Comparison of ENCODE assay signal across 14 cellular contexts in genomic region chr11:2143652-2144548, GRCh38. TPM values are rescaled to one million over a fixed set of nuclear protein-coding genes. Genes with fewer than 3 reads are reported as not detected.
DNase-seq lines count a peak whose midpoint lies in the region; ATAC-seq, FAIRE-seq and TF ChIP-seq lines count a peak whose summit lies in the region.
"Had no signal": no experiment of that assay in that cellular context is flagged by ENCODE, and none has a peak within 500 bp of the region (broad histone marks: within the 10 kb centered on the region; RNA-seq: fewer than 3 reads in every experiment).

No MANE protein-coding gene starts in this region.

- no peaks in the 10 kb centered on the region for H3K36me3 ChIP-seq in adipocyte (ENCODE audit: control insufficient read depth, insufficient read depth, low read length, severe bottlenecking)

- TF ChIP-seq POLR2A in A549 (IDR thresholded peaks at IDR 0.05; ENCODE audit: low read length) = no peak

- POLR2A ChIA-PET in A549 (lab: Yijun Ruan, JAX) = interaction anchor here (0.5 kb wide), 1 partner anchor 67 kb away, joined by 3 read pairs; no protein-coding TSS in a partner anchor

- no peak for TF ChIP-seq EP300 in A549 (IDR thresholded peaks at IDR 0.05)

- H3K27ac Mint-ChIP-seq in natural killer cell treated with Interleukin-12 subunit alpha and Interleukin-12 subunit beta and Interleukin-15 and Interleukin-18, amount 100 ng/mL, for 72 hours = no peak overlapping the region

- no peak overlapping the region for H3K9ac ChIP-seq in adipocyte (ENCODE audit: low read length)

- ATAC-seq in A549 (peak in 1 of 2 experiments; percentile 48; a peak in 2 of 6 replicates), HG02885 (IDR thresholded peaks at IDR 0.05; ENCODE audit: poor library complexity, unreplicated experiment) (no peak)
- ATAC-seq in natural killer cell treated with Interleukin-12 subunit alpha and Interleukin-12 subunit beta and Interleukin-15 and Interleukin-18, amount 100 ng/mL, for 72 hours = no peak
- ATAC-seq: SK-N-SH treated with all-trans-retinoic acid at 6 μM for 48 hours had no signal

- no peaks in the 10 kb centered on the region for H3K36me3 Mint-ChIP-seq in natural killer cell treated with Interleukin-12 subunit alpha and Interleukin-12 subunit beta and Interleukin-15 and Interleukin-18, amount 100 ng/mL, for 72 hours

- in situ Hi-C loops in Caki2 (cut with HindIII; ENCODE audit: low pct_unique_long_range_greater_than_20kb, low sequenced_read_pairs) = no loop called here

- CTCF ChIA-PET in A549 (lab: Yijun Ruan, JAX) = interaction anchor here (0.6 to 25.5 kb wide), 12 partner anchors 8 to 547 kb away, joined by 3 to 1333 read pairs (median 5); partner anchors contain the start of genes IFITM10, INS and TH

- peak; percentile 36 to 38; a peak in 3 of 5 replicates for TF ChIP-seq RAD21 in A549 (conservative IDR thresholded peaks at IDR 0.05 in 1 of 2, IDR thresholded peaks at IDR 0.05 in 1 of 2)

- peaks cover 36 to 38% of the 10 kb centered on the region in 2 donors for H3K27me3 Mint-ChIP-seq in natural killer cell treated with Interleukin-12 subunit alpha and Interleukin-12 subunit beta and Interleukin-15 and Interleukin-18, amount 100 ng/mL, for 72 hours

- no peaks in the 10 kb centered on the region for H3K9me3 Mint-ChIP-seq in natural killer cell treated with Interleukin-12 subunit alpha and Interleukin-12 subunit beta and Interleukin-15 and Interleukin-18, amount 100 ng/mL, for 72 hours

- peak in 1 of 2 experiments; percentile 44 for DNase-seq in A549 (ENCODE audit: low read depth in 1 of 2, low spot score in 1 of 2)
- peak; percentile 17 for DNase-seq in Caki2 (ENCODE audit: low read depth)
- DNase-seq in adipocyte (ENCODE audit: low read depth) = peak; percentile 58
- DNase-seq in natural killer cell treated with Interleukin-12 subunit alpha and Interleukin-12 subunit beta and Interleukin-15 and Interleukin-18, amount 100 ng/mL, for 72 hours (ENCODE audit: low spot score) = no peak
- DNase-seq in occipital lobe (lab: John Stamatoyannopoulos, UW) = no peak
- DNase-seq in glomerular visceral epithelial cell (ENCODE audit: extremely low spot score) = no peak
- DNase-seq in stimulated activated CD4-positive, alpha-beta T cell treated with anti-CD3 and anti-CD28 coated beads, Interleukin-4, amount 100 ng/mL, for 4 hours = no peak
- DNase-seq: KBM-7, NCI-H2171 had no signal

- H3K4me3 Mint-ChIP-seq in natural killer cell treated with Interleukin-12 subunit alpha and Interleukin-12 subunit beta and Interleukin-15 and Interleukin-18, amount 100 ng/mL, for 72 hours = peak overlapping the region; percentile 55

- peaks cover 19% of the 10 kb centered on the region in 2 donors for H3K4me1 Mint-ChIP-seq in natural killer cell treated with Interleukin-12 subunit alpha and Interleukin-12 subunit beta and Interleukin-15 and Interleukin-18, amount 100 ng/mL, for 72 hours (ENCODE audit: low read depth in 2 of 2)

- WGBS in A549 (ENCODE audit: missing lambda C conversion rate) = 3% methylated on average over 58 of the region's 79 CpGs

- peaks cover 24% of the 10 kb centered on the region; the same call in 2 of the 3 replicates for H3K4me1 ChIP-seq in A549
- H3K4me1 ChIP-seq in adipocyte (ENCODE audit: control insufficient read depth, insufficient read depth, low read length) = peaks cover 14% of the 10 kb centered on the region

- TF ChIP-seq CTCF in A549 (IDR thresholded peaks at IDR 0.05) = peak; percentile 23; the same call in 1 of the 3 replicates

- H3K27me3 ChIP-seq in adipocyte (replicated peaks; ENCODE audit: control insufficient read depth, insufficient read depth, low read length) = peaks cover 55% of the 10 kb centered on the region

- H3K27ac ChIP-seq in A549 = no peak overlapping the region

- H3K9me3 ChIP-seq in A549 (no peaks in the 10 kb centered on the region), adipocyte (ENCODE audit: control insufficient read depth, low read length) (no peaks in the 10 kb centered on the region)

- FAIRE-seq in A549 (lab: Jason Lieb, UNC) = no peak
- FAIRE-seq: D721Med had no signal

- H3K4me3 ChIP-seq in A549 (no peak overlapping the region), adipocyte (ENCODE audit: low read length) (no peak overlapping the region)

- peak overlapping the region; percentile 73 for H3K4me2 ChIP-seq in A549

TF ChIP-seq in A549, 52 proteins besides CTCF, POLR2A, EP300 and RAD21:
- TF ChIP-seq RNF2 (IDR thresholded peaks at IDR 0.05; ENCODE audit: borderline replicate concordance, low read depth) = peak; percentile 93
- TF ChIP-seq CHD2 (IDR thresholded peaks at IDR 0.05; ENCODE audit: low read length, partially characterized antibody) = no peak
- no peak for TF ChIP-seq CEBPB (IDR thresholded peaks at IDR 0.05)
- TF ChIP-seq CHD4 (IDR thresholded peaks at IDR 0.05; ENCODE audit: borderline replicate concordance) = no peak
- peak; percentile 60; the same call in 1 of the 2 replicates for TF ChIP-seq CBX8 (IDR thresholded peaks at IDR 0.05)
- TF ChIP-seq EHMT2 (IDR thresholded peaks at IDR 0.05; ENCODE audit: low read depth) = no peak
- TF ChIP-seq HDAC2 (IDR thresholded peaks at IDR 0.05) = peak; percentile 72; the same call in 1 of the 2 replicates
- no peak for TF ChIP-seq FOSL2 (IDR thresholded peaks at IDR 0.05)
- no peak for TF ChIP-seq FOSL2 (CRISPR knock-in tag; IDR thresholded peaks at IDR 0.05)
- no peak for TF ChIP-seq BCL3 (IDR thresholded peaks at IDR 0.05)
- TF ChIP-seq PHF8 (IDR thresholded peaks at IDR 0.05; ENCODE audit: borderline replicate concordance, low read depth) = no peak
- peak; percentile 32; the same call in 2 of the 3 replicates for TF ChIP-seq SMC3 (IDR thresholded peaks at IDR 0.05)
- no peak for TF ChIP-seq USF2 (IDR thresholded peaks at IDR 0.05)

RNA-seq across cellular contexts. Expression of gene IGF2, which starts 4.7 kb away (rescaled TPM):
- polyA plus RNA-seq in A549 (2011; rRNA removed) = 2.0 and 4.9 TPM in 2 replicates
- polyA plus RNA-seq in A549 (2012; cell fraction: cytosol; rRNA removed) = 1.4 and 1.6 TPM in 2 replicates
- 1.3 and 1.7 TPM in 2 replicates for polyA plus RNA-seq in A549 (2012; cell fraction: nucleus; rRNA removed)
- polyA plus RNA-seq in A549 (2017; fragmentation: RNase III; extraction: RNeasy Plus Mini Kit Qiagen cat#74134 plus additional on column Dnase treatment) = 1.1 to 4.2 TPM (median 2.9 TPM) in 3 replicates
- polyA minus RNA-seq in A549 (2011; rRNA and poly(A)+ RNA removed) = 8.9 and 10.0 TPM in 2 replicates
- 2.3 and 5.6 TPM in 2 replicates for total RNA-seq in Caki2 (2014; rRNA removed; shearing (Covaris generic); ENCODE audit: low replicate concordance)
- total RNA-seq in natural killer cell treated with Interleukin-12 subunit alpha and Interleukin-12 subunit beta and Interleukin-15 and Interleukin-18, amount 100 ng/mL, for 72 hours = under 1 TPM in 1 of 2 donors, not detected in 1; 0.17 TPM
- 25.6 TPM for total RNA-seq in occipital lobe

RNA-seq across cellular contexts. Expression of gene INS, which starts 17.1 kb away (rescaled TPM):
- polyA plus RNA-seq in A549 (2011; rRNA removed) (not detected in 2 replicates), A549 (2017; fragmentation: RNase III; extraction: RNeasy Plus Mini Kit Qiagen cat#74134 plus additional on column Dnase treatment) (not detected in 3 replicates)
- polyA plus RNA-seq in A549 (2012; cell fraction: cytosol; rRNA removed) = not detected in 2 replicates
- not detected in 2 replicates for polyA plus RNA-seq in A549 (2012; cell fraction: nucleus; rRNA removed)
- polyA minus RNA-seq in A549 (2011; rRNA and poly(A)+ RNA removed) = not detected in 2 replicates
- total RNA-seq in Caki2 (2014; rRNA removed; shearing (Covaris generic); ENCODE audit: low replicate concordance) = not detected in 2 replicates
- total RNA-seq in natural killer cell treated with Interleukin-12 subunit alpha and Interleukin-12 subunit beta and Interleukin-15 and Interleukin-18, amount 100 ng/mL, for 72 hours = not detected
- total RNA-seq in occipital lobe = not detected
- total RNA-seq: left lobe of liver, renal cortical epithelial cell had no signal

RNA-seq across cellular contexts. Expression of gene TH, which starts 27.7 kb away (rescaled TPM):
- polyA plus RNA-seq in A549 (2011; rRNA removed) (not detected in 2 replicates), A549 (2017; fragmentation: RNase III; extraction: RNeasy Plus Mini Kit Qiagen cat#74134 plus additional on column Dnase treatment) (not detected in 3 replicates)
- 0.04 TPM in 2 replicates for polyA plus RNA-seq in A549 (2012; cell fraction: cytosol; rRNA removed)
- polyA plus RNA-seq in A549 (2012; cell fraction: nucleus; rRNA removed) = 0.05 and 0.06 TPM in 2 replicates
- polyA minus RNA-seq in A549 (2011; rRNA and poly(A)+ RNA removed) = 0.15 TPM in 1 of 2 replicates, not detected in the other
- total RNA-seq in Caki2 (2014; rRNA removed; shearing (Covaris generic); ENCODE audit: low replicate concordance) = not detected in 2 replicates
- total RNA-seq in natural killer cell treated with Interleukin-12 subunit alpha and Interleukin-12 subunit beta and Interleukin-15 and Interleukin-18, amount 100 ng/mL, for 72 hours = not detected
- total RNA-seq in occipital lobe = not detected
- total RNA-seq: left lobe of liver had no signal

Comparison
In these comparisons a context has a peak if more than half of its experiments do, and no peak if none do; other contexts are left out.
1. DNase-seq: peak in Caki2 (single experiment) and adipocyte (single experiment); none in natural killer cell treated with Interleukin-12 subunit alpha and Interleukin-12 subunit beta and Interleukin-15 and Interleukin-18, amount 100 ng/mL, for 72 hours (single experiment), occipital lobe (single experiment), glomerular visceral epithelial cell (single experiment) and stimulated activated CD4-positive, alpha-beta T cell treated with anti-CD3 and anti-CD28 coated beads, Interleukin-4, amount 100 ng/mL, for 4 hours (0 of 2).